Comparison of ENCODE assay signal across 15 cellular contexts in the genomic region with DNA sequence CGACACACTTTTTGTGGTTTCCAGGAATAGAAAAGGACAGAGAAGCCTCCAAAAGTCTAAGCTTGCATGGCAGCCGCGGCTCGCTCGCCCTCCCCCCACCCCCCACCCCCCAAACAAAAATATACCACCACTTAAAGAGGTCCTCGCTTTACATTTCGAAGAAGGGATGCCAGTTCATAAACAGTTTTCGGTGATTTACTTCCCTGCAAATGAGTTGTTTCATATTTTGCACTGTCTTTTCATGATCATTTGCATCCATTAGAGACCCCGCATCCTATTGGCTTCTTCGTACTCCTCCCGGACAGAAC. TPM values are rescaled to one million over a fixed set of nuclear protein-coding genes. Genes with fewer than 3 reads are reported as not detected.
DNase-seq lines count a peak whose midpoint lies in the region; ATAC-seq and TF ChIP-seq lines count a peak whose summit lies in the region.
"Had no signal": no experiment of that assay in that cellular context is flagged by ENCODE, and none has a peak within 500 bp of the region (broad histone marks: within the 10 kb centered on the region; RNA-seq: fewer than 3 reads in every experiment).

No MANE protein-coding gene starts in this region.

- H3K36me3 ChIP-seq in kidney epithelial cell (ENCODE audit: control insufficient read depth, insufficient read depth, low read length) (peaks cover 1% of the 10 kb centered on the region), testis (ENCODE audit: low read depth, missing control alignments) (no peaks in the 10 kb centered on the region)
- H3K36me3 ChIP-seq: adrenal gland, BE2C, lower lobe of right lung, pancreas had no signal

- peaks cover 10% of the 10 kb centered on the region for H3K4me1 ChIP-seq in testis
- H3K4me1 ChIP-seq: BE2C had no signal

- H3K9me3 ChIP-seq in T-helper 17 cell (ENCODE audit: control insufficient read depth, low read length, poor library complexity, severe bottlenecking) (no peaks in the 10 kb centered on the region), testis (no peaks in the 10 kb centered on the region)
- H3K9me3 ChIP-seq: adrenal gland, BE2C, lower lobe of right lung, pancreas had no signal

- H3K27ac ChIP-seq in testis (no peak overlapping the region), substantia nigra (ENCODE audit: low read depth, low read length, poor library complexity, severe bottlenecking) (no peak overlapping the region)
- H3K27ac ChIP-seq: lower lobe of right lung, pancreas had no signal

- H3K4me3 ChIP-seq in kidney epithelial cell (ENCODE audit: low read depth, low read length) (peak overlapping the region; percentile 73), testis (peak overlapping the region; percentile 9 to 19)
- H3K4me3 ChIP-seq: pancreas had no signal

- no peak for TF ChIP-seq POLR2A in testis (IDR thresholded peaks at IDR 0.05)

- ATAC-seq in activated naive CD4-positive, alpha-beta T cell treated with anti-CD3 and anti-CD28 coated beads, Interleukin-2, amount 50 U/mL, for 72 hours: no peak
- ATAC-seq in T-helper 17 cell (no peak), HG02642 (IDR thresholded peaks at IDR 0.05; ENCODE audit: poor library complexity, unreplicated experiment) (no peak)
- ATAC-seq: esophagus mucosa, lower lobe of right lung, pancreas had no signal

- TF ChIP-seq CTCF in kidney epithelial cell (IDR thresholded peaks at IDR 0.05; ENCODE audit: insufficient read depth, low read length, poor library complexity, severe bottlenecking) (no peak), testis (IDR thresholded peaks at IDR 0.05) (no peak)

- WGBS in testis, 2 donors: 2 to 3% methylated on average over 11 of the region's 11 CpGs

- peak overlapping the region; percentile 69 for H3K27ac Mint-ChIP-seq in activated naive CD4-positive, alpha-beta T cell treated with anti-CD3 and anti-CD28 coated beads, Interleukin-2, amount 10 ng/mL, durations not matched to agents 7 days and 5 days
- no peak overlapping the region for H3K27ac Mint-ChIP-seq in activated naive CD4-positive, alpha-beta T cell treated with anti-CD3 and anti-CD28 coated beads, Interleukin-2, amount 50 U/mL, for 72 hours
- H3K27ac Mint-ChIP-seq in T-helper 17 cell: no peak overlapping the region

- DNase-seq in activated naive CD4-positive, alpha-beta T cell treated with anti-CD3 and anti-CD28 coated beads, Interleukin-2, amount 10 ng/mL, durations not matched to agents 7 days and 5 days: no peak
- no peak for DNase-seq in activated naive CD4-positive, alpha-beta T cell treated with anti-CD3 and anti-CD28 coated beads, Interleukin-2, amount 50 U/mL, for 72 hours (ENCODE audit: low spot score in 2 of 2)
- no peak for DNase-seq in T-helper 17 cell
- DNase-seq in kidney epithelial cell (ENCODE audit: low read depth): no peak
- DNase-seq in testis: no peak
- DNase-seq in NCI-H1092 (lab: John Stamatoyannopoulos, UW): no peak
- DNase-seq in substantia nigra (lab: John Stamatoyannopoulos, UW): no peak
- DNase-seq: BE2C, lower lobe of right lung, NCI-H187 treated with DMSO at 0.1 percent for 48 hours had no signal

- H3K4me3 Mint-ChIP-seq in activated naive CD4-positive, alpha-beta T cell treated with anti-CD3 and anti-CD28 coated beads, Interleukin-2, amount 10 ng/mL, durations not matched to agents 7 days and 5 days: no peak overlapping the region
- H3K4me3 Mint-ChIP-seq in T-helper 17 cell: peak overlapping the region; percentile 95

- CTCF ChIA-PET in activated naive CD4-positive, alpha-beta T cell treated with anti-CD3 and anti-CD28 coated beads, Interleukin-2, amount 10 ng/mL, durations not matched to agents 7 days and 5 days (lab: Charles Lee): interaction anchor here (2.8 kb wide), 1 partner anchor 11 kb away, joined by 11 read pairs; a partner anchor contains a TSS

- H3K4me1 Mint-ChIP-seq in activated naive CD4-positive, alpha-beta T cell treated with anti-CD3 and anti-CD28 coated beads, Interleukin-2, amount 10 ng/mL, durations not matched to agents 7 days and 5 days: peaks cover 61% of the 10 kb centered on the region
- peaks cover 53% of the 10 kb centered on the region for H3K4me1 Mint-ChIP-seq in T-helper 17 cell

- H3K27me3 ChIP-seq in kidney epithelial cell (ENCODE audit: control insufficient read depth, insufficient read depth, low read length) (peaks cover 6% of the 10 kb centered on the region), testis (peaks cover 9% of the 10 kb centered on the region)

- H3K9me3 Mint-ChIP-seq in activated naive CD4-positive, alpha-beta T cell treated with anti-CD3 and anti-CD28 coated beads, Interleukin-2, amount 10 ng/mL, durations not matched to agents 7 days and 5 days: no peaks in the 10 kb centered on the region
- no peaks in the 10 kb centered on the region for H3K9me3 Mint-ChIP-seq in activated naive CD4-positive, alpha-beta T cell treated with anti-CD3 and anti-CD28 coated beads, Interleukin-2, amount 50 U/mL, for 72 hours

- intact Hi-C loops in testis (cut with DNase I; ENCODE audit: low total_unique reads): no loop called here

- peaks cover 100% of the 10 kb centered on the region for H3K27me3 Mint-ChIP-seq in activated naive CD4-positive, alpha-beta T cell treated with anti-CD3 and anti-CD28 coated beads, Interleukin-2, amount 10 ng/mL, durations not matched to agents 7 days and 5 days
- peaks cover 87% of the 10 kb centered on the region for H3K27me3 Mint-ChIP-seq in T-helper 17 cell

- peaks cover 4% of the 10 kb centered on the region for H3K36me3 Mint-ChIP-seq in activated naive CD4-positive, alpha-beta T cell treated with anti-CD3 and anti-CD28 coated beads, Interleukin-2, amount 10 ng/mL, durations not matched to agents 7 days and 5 days
- H3K36me3 Mint-ChIP-seq in activated naive CD4-positive, alpha-beta T cell treated with anti-CD3 and anti-CD28 coated beads, Interleukin-2, amount 50 U/mL, for 72 hours: peaks cover 0 to 15% of the 10 kb centered on the region in 2 donors
- peaks cover 6% of the 10 kb centered on the region for H3K36me3 Mint-ChIP-seq in T-helper 17 cell (ENCODE audit: low read depth)

RNA-seq across cellular contexts. Expression of a gene that starts 0.2 kb away (rescaled TPM):
- total RNA-seq in activated naive CD4-positive, alpha-beta T cell treated with anti-CD3 and anti-CD28 coated beads, Interleukin-2, amount 50 U/mL, for 72 hours: not detected
- total RNA-seq in T-helper 17 cell (not detected), kidney epithelial cell (7.2 and 7.5 TPM in 2 replicates), testis (1 to 10 TPM; 2.0 to 2.7 TPM)
- 1.2 TPM for polyA plus RNA-seq in testis (ENCODE audit: insufficient read depth, low read depth, low replicate concordance)
- total RNA-seq: esophagus mucosa had no signal

RNA-seq across cellular contexts. Expression of a gene that starts 4.0 kb away (rescaled TPM):
- total RNA-seq in activated naive CD4-positive, alpha-beta T cell treated with anti-CD3 and anti-CD28 coated beads, Interleukin-2, amount 50 U/mL, for 72 hours: 1 to 10 TPM in 1 of 2 donors, not detected in 1; 1.1 TPM
- total RNA-seq in T-helper 17 cell (under 1 TPM in 1 of 2 donors, not detected in 1; 0.82 TPM), kidney epithelial cell (26.3 and 27.2 TPM in 2 replicates), testis (1 to 10 TPM; 2.8 to 3.2 TPM)
- 4.4 TPM for polyA plus RNA-seq in testis (ENCODE audit: insufficient read depth, low read depth, low replicate concordance)

RNA-seq across cellular contexts. Expression of a gene that starts 10.1 kb away (rescaled TPM):
- under 1 TPM in 1 of 2 donors, not detected in 1; 0.16 TPM for total RNA-seq in activated naive CD4-positive, alpha-beta T cell treated with anti-CD3 and anti-CD28 coated beads, Interleukin-2, amount 50 U/mL, for 72 hours
- total RNA-seq in T-helper 17 cell (not detected), kidney epithelial cell (29.8 and 30.7 TPM in 2 replicates), testis (1 to 10 TPM; 2.0 to 4.3 TPM)
- 3.0 TPM for polyA plus RNA-seq in testis (ENCODE audit: insufficient read depth, low read depth, low replicate concordance)

RNA-seq across cellular contexts. Expression of a gene that starts 11.3 kb away (rescaled TPM):
- 1 to 10 TPM; 1.2 to 2.4 TPM for total RNA-seq in activated naive CD4-positive, alpha-beta T cell treated with anti-CD3 and anti-CD28 coated beads, Interleukin-2, amount 50 U/mL, for 72 hours
- under 1 TPM in 1 of 2 donors, not detected in 1; 0.16 TPM for total RNA-seq in T-helper 17 cell
- 70.1 and 77.0 TPM in 2 replicates for total RNA-seq in kidney epithelial cell
- under 1 TPM; 0.31 to 0.94 TPM for total RNA-seq in testis
- polyA plus RNA-seq in testis (ENCODE audit: insufficient read depth, low read depth, low replicate concordance): 0.76 TPM
- total RNA-seq: esophagus mucosa, lower lobe of right lung had no signal
- polyA plus RNA-seq: pancreas had no signal

RNA-seq across cellular contexts. Expression of a gene that starts 21.3 kb away (rescaled TPM):
- total RNA-seq in activated naive CD4-positive, alpha-beta T cell treated with anti-CD3 and anti-CD28 coated beads, Interleukin-2, amount 50 U/mL, for 72 hours: not detected
- total RNA-seq in T-helper 17 cell (not detected), kidney epithelial cell (3.6 and 3.8 TPM in 2 replicates), testis (under 1 TPM; 0.50 to 0.71 TPM)
- polyA plus RNA-seq in testis (ENCODE audit: insufficient read depth, low read depth, low replicate concordance): 1.7 TPM
- total RNA-seq: activated CD8-positive, alpha-beta memory T cell treated with anti-CD3 and anti-CD28 coated beads for 36 hours had no signal
